In the genomic region with DNA sequence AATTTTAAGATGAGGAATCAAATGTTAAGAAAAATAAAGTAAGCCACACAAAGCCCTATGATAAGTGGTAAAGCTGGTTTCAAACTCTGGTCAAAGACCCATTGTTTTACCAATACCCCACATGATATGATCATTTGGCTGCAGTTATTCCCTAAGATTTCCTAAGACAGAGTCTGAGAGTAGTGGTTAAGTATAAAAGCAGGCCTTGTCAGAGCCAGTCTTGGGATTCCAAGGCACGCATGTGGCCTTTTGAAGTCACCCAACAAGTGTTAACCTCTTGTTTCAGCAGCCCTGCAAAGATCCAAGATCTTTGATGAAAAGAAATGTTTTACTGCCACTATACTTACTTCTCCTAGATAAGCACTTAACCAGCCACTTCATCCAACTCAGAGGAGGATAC, we compare ENCODE assay signal across 17 cellular contexts.
DNase-seq lines count a peak whose midpoint lies in the region; ATAC-seq and TF ChIP-seq lines count a peak whose summit lies in the region.
"Had no signal": no experiment of that assay in that cellular context is flagged by ENCODE, and none has a peak within 500 bp of the region (broad histone marks: within the 10 kb centered on the region; RNA-seq: fewer than 3 reads in every experiment).

No MANE protein-coding gene starts in this region.

- POLR2A ChIA-PET in activated CD8-positive, alpha-beta T cell treated with anti-CD3 and anti-CD28 coated beads, Interleukin-2, amount 10 ng/mL, durations not matched to agents 7 days and 5 days (lab: Charles Lee) = no interaction called here
- POLR2A ChIA-PET in activated CD8-positive, alpha-beta T cell treated with anti-CD3 and anti-CD28 coated beads for 36 hours (lab: Charles Lee) = no interaction called here
- POLR2A ChIA-PET in HEK293 (lab: Yijun Ruan, JAX) = no interaction called here

- H3K36me3 ChIP-seq in HEK293 (ENCODE audit: control insufficient read depth in 2 of 2, insufficient read depth in 1 of 2, low read length in 2 of 2) = peaks cover 4 to 5% of the 10 kb centered on the region in 2 experiments; a peak in 2 of 3 replicates
- H3K36me3 ChIP-seq: HAP-1 had no signal

- H3K4me1 ChIP-seq in HEK293 (ENCODE audit: control insufficient read depth, insufficient read depth, low read length) = peaks cover 11% of the 10 kb centered on the region

- CTCF ChIA-PET in activated CD8-positive, alpha-beta T cell treated with anti-CD3 and anti-CD28 coated beads, Interleukin-2, amount 10 ng/mL, durations not matched to agents 7 days and 5 days (lab: Charles Lee) = no interaction called here
- CTCF ChIA-PET in activated CD8-positive, alpha-beta T cell treated with anti-CD3 and anti-CD28 coated beads for 36 hours (lab: Charles Lee) = interaction anchor here (0.6 kb wide), 1 partner anchor 20 kb away, joined by 3 read pairs; no protein-coding TSS in a partner anchor
- CTCF ChIA-PET in HEK293 (lab: Yijun Ruan, JAX) = interaction anchor here (0.7 to 1.1 kb wide), 2 partner anchors 66 to 492 kb away, joined by 3 read pairs; no protein-coding TSS in a partner anchor

- peak overlapping the region; percentile 34 for H3K27ac Mint-ChIP-seq in activated CD8-positive, alpha-beta T cell treated with anti-CD3 and anti-CD28 coated beads, Interleukin-2, amount 10 ng/mL, durations not matched to agents 7 days and 5 days
- H3K27ac Mint-ChIP-seq in activated CD8-positive, alpha-beta T cell treated with anti-CD3 and anti-CD28 coated beads for 36 hours = no peak overlapping the region
- no peak overlapping the region for H3K27ac Mint-ChIP-seq in chondrocyte (ENCODE audit: unreplicated experiment)
- H3K27ac Mint-ChIP-seq: B cell; CD4-positive, alpha-beta T cell had no signal

- no peak for DNase-seq in activated CD8-positive, alpha-beta T cell treated with anti-CD3 and anti-CD28 coated beads, Interleukin-2, amount 10 ng/mL, durations not matched to agents 7 days and 5 days
- no peak for DNase-seq in activated CD8-positive, alpha-beta T cell treated with anti-CD3 and anti-CD28 coated beads for 36 hours
- DNase-seq in RPMI7951 (ENCODE audit: low read depth) (peak; percentile 27), epithelial cell of prostate (ENCODE audit: low read depth, low spot score) (no peak), chondrocyte (ENCODE audit: low spot score) (no peak), HPDE6-E6E7 (ENCODE audit: extremely low spot score) (no peak)
- DNase-seq: CD4-positive, alpha-beta T cell; DMS153; DMS79; GDM1; GM23248 had no signal

- intact Hi-C loops in activated CD8-positive, alpha-beta T cell treated with anti-CD3 and anti-CD28 coated beads for 36 hours (cut with micrococcal nuclease) = no loop called here

- H3K4me3 Mint-ChIP-seq in activated CD8-positive, alpha-beta T cell treated with anti-CD3 and anti-CD28 coated beads, Interleukin-2, amount 10 ng/mL, durations not matched to agents 7 days and 5 days = no peak overlapping the region
- no peak overlapping the region for H3K4me3 Mint-ChIP-seq in activated CD8-positive, alpha-beta T cell treated with anti-CD3 and anti-CD28 coated beads for 36 hours
- H3K4me3 Mint-ChIP-seq in chondrocyte (ENCODE audit: unreplicated experiment) = no peak overlapping the region
- H3K4me3 Mint-ChIP-seq: B cell; CD4-positive, alpha-beta T cell had no signal

- ATAC-seq in activated CD8-positive, alpha-beta T cell treated with anti-CD3 and anti-CD28 coated beads, Interleukin-2, amount 10 ng/mL, durations not matched to agents 7 days and 5 days = no peak
- ATAC-seq in activated CD8-positive, alpha-beta T cell treated with anti-CD3 and anti-CD28 coated beads for 36 hours = no peak
- no peak for ATAC-seq in HG03571 (IDR thresholded peaks at IDR 0.05; ENCODE audit: unreplicated experiment)
- ATAC-seq: HepG2 had no signal

- no peak overlapping the region for H3K27ac ChIP-seq in HEK293 (ENCODE audit: extremely low read depth, low read depth, low read length)
- peak overlapping the region; percentile 10 for H3K27ac ChIP-seq in epithelial cell of prostate
- H3K27ac ChIP-seq: BLaER1 treated with 17β-estradiol and CSF1 and Interleukin-3, amounts not matched to agents 10 nM and 100 nM; GM23248 had no signal

- peaks cover 2% of the 10 kb centered on the region for H3K27me3 Mint-ChIP-seq in activated CD8-positive, alpha-beta T cell treated with anti-CD3 and anti-CD28 coated beads, Interleukin-2, amount 10 ng/mL, durations not matched to agents 7 days and 5 days (ENCODE audit: low read depth)
- no peaks in the 10 kb centered on the region for H3K27me3 Mint-ChIP-seq in activated CD8-positive, alpha-beta T cell treated with anti-CD3 and anti-CD28 coated beads for 36 hours
- no peaks in the 10 kb centered on the region for H3K27me3 Mint-ChIP-seq in chondrocyte (ENCODE audit: low read depth)
- H3K27me3 Mint-ChIP-seq: B cell; CD4-positive, alpha-beta T cell had no signal

- no peaks in the 10 kb centered on the region for H3K9me3 Mint-ChIP-seq in activated CD8-positive, alpha-beta T cell treated with anti-CD3 and anti-CD28 coated beads, Interleukin-2, amount 10 ng/mL, durations not matched to agents 7 days and 5 days (ENCODE audit: insufficient read depth)
- no peaks in the 10 kb centered on the region for H3K9me3 Mint-ChIP-seq in activated CD8-positive, alpha-beta T cell treated with anti-CD3 and anti-CD28 coated beads for 36 hours
- H3K9me3 Mint-ChIP-seq in chondrocyte (ENCODE audit: low read depth) = no peaks in the 10 kb centered on the region
- H3K9me3 Mint-ChIP-seq: CD4-positive, alpha-beta T cell had no signal

- peaks cover 19% of the 10 kb centered on the region for H3K4me1 Mint-ChIP-seq in activated CD8-positive, alpha-beta T cell treated with anti-CD3 and anti-CD28 coated beads, Interleukin-2, amount 10 ng/mL, durations not matched to agents 7 days and 5 days (ENCODE audit: low read depth)
- peaks cover 12% of the 10 kb centered on the region for H3K4me1 Mint-ChIP-seq in activated CD8-positive, alpha-beta T cell treated with anti-CD3 and anti-CD28 coated beads for 36 hours (ENCODE audit: low read depth)
- H3K4me1 Mint-ChIP-seq in chondrocyte (ENCODE audit: low read depth) = peaks cover 37% of the 10 kb centered on the region

- H3K4me3 ChIP-seq in HEK293 (ENCODE audit: low read depth, low read length) = no peak overlapping the region
- H3K4me3 ChIP-seq: BLaER1 treated with 17β-estradiol and CSF1 and Interleukin-3, amounts not matched to agents 10 nM and 100 nM; GM23248; HAP-1 had no signal

- no peaks in the 10 kb centered on the region for H3K9me3 ChIP-seq in HEK293 (ENCODE audit: control insufficient read depth, insufficient read depth, low read depth, low read length)
- H3K9me3 ChIP-seq: BLaER1 treated with 17β-estradiol and CSF1 and Interleukin-3, amounts not matched to agents 10 nM and 100 nM; HAP-1 had no signal

- TF ChIP-seq CTCF in activated CD8-positive, alpha-beta T cell treated with anti-CD3 and anti-CD28 coated beads for 36 hours (IDR thresholded peaks at IDR 0.05) = no peak
- no peak for TF ChIP-seq CTCF in HEK293 (tag by site-specific recombination; IDR thresholded peaks at IDR 0.05)
- no peak for TF ChIP-seq CTCF in chondrocyte (IDR thresholded peaks at IDR 0.05)

- no peaks in the 10 kb centered on the region for H3K36me3 Mint-ChIP-seq in activated CD8-positive, alpha-beta T cell treated with anti-CD3 and anti-CD28 coated beads, Interleukin-2, amount 10 ng/mL, durations not matched to agents 7 days and 5 days (ENCODE audit: low read depth)
- H3K36me3 Mint-ChIP-seq in activated CD8-positive, alpha-beta T cell treated with anti-CD3 and anti-CD28 coated beads for 36 hours (ENCODE audit: low read depth) = peaks cover 2% of the 10 kb centered on the region
- peaks cover 1% of the 10 kb centered on the region for H3K36me3 Mint-ChIP-seq in chondrocyte (ENCODE audit: low read depth)

TF ChIP-seq in HEK293, 187 proteins besides CTCF, POLR2A, EP300 and RAD21:
- peak; percentile 91 for TF ChIP-seq ZNF239 (tag by site-specific recombination; IDR thresholded peaks at IDR 0.05)
- no peak for TF ChIP-seq ZNF112 (tag by site-specific recombination; IDR thresholded peaks at IDR 0.05)
